In genomic region chr14:52072266-52072780, GRCh38 we compare ENCODE assay signal across 17 cellular contexts. TPM values are rescaled to one million over a fixed set of nuclear protein-coding genes. Genes with fewer than 3 reads are reported as not detected.
A peak's percentile ranks its signal among the peaks of the same experiment; 100 is the strongest.
DNase-seq lines count a peak whose midpoint lies in the region; ATAC-seq, FAIRE-seq and TF ChIP-seq lines count a peak whose summit lies in the region.
"Had no signal": no experiment of that assay in that cellular context is flagged by ENCODE, and none has a peak within 500 bp of the region (broad histone marks: within the 10 kb centered on the region; RNA-seq: fewer than 3 reads in every experiment).

No MANE protein-coding gene starts in this region.

- H4K8ac ChIP-seq in mesendoderm (ENCODE audit: low read depth, low read length), result no peak overlapping the region

- no peak overlapping the region for H3K18ac ChIP-seq in mesendoderm (ENCODE audit: low read length)

- no peak for FAIRE-seq in astrocyte (lab: Jason Lieb, UNC)
- FAIRE-seq: H54 had no signal

- no peak overlapping the region for H3K4me3 ChIP-seq in DND-41 (ENCODE audit: low read depth in 1 of 2, low read length in 2 of 2)
- H3K4me3 ChIP-seq in astrocyte (ENCODE audit: insufficient read depth, low read depth, low read length), result no peak overlapping the region
- no peak overlapping the region for H3K4me3 ChIP-seq in mesendoderm (ENCODE audit: low read length)
- no peak overlapping the region for H3K4me3 ChIP-seq in retinal pigment epithelial cell (ENCODE audit: low read length)
- H3K4me3 ChIP-seq in hepatocyte, result no peak overlapping the region
- H3K4me3 ChIP-seq: SJCRH30 had no signal

- H2BK5ac ChIP-seq in mesendoderm (ENCODE audit: low read length), result no peak overlapping the region

- no peak overlapping the region for H3K56ac ChIP-seq in mesendoderm (ENCODE audit: low read length)

- TF ChIP-seq CTCF in DND-41 (IDR thresholded peaks at IDR 0.05; ENCODE audit: borderline replicate concordance, extremely low read depth, low read length, poor library complexity, severe bottlenecking) (no peak), astrocyte (IDR thresholded peaks at IDR 0.05; ENCODE audit: insufficient read depth, low read depth, low read length) (no peak), retinal pigment epithelial cell (conservative IDR thresholded peaks at IDR 0.05; ENCODE audit: low read depth, low read length) (no peak), mesothelial cell of epicardium (IDR thresholded peaks at IDR 0.05; ENCODE audit: unreplicated experiment) (no peak), hepatocyte (IDR thresholded peaks at IDR 0.05; ENCODE audit: poor library complexity) (no peak)

- peak overlapping the region; percentile 48 for H3K27ac Mint-ChIP-seq in astrocyte (ENCODE audit: unreplicated experiment)
- no peak overlapping the region for H3K27ac Mint-ChIP-seq in activated T-helper 2 cell treated with anti-CD3 and anti-CD28 coated beads, Interferon-gamma antibody, Interleukin-2, Interleukin-4, amounts not matched to agents 10 μg/mL and 5 μg/mL and 100 μg/mL, durations not matched to agents 14 hours and 24 hours and 36 hours
- H3K27ac Mint-ChIP-seq in mesothelial cell of epicardium, result no peak overlapping the region

- no peak for DNase-seq in DND-41
- DNase-seq in astrocyte (ENCODE audit: low read depth), result no peak
- DNase-seq in mesendoderm, result peak; percentile 22
- peak; percentile 93 for DNase-seq in retinal pigment epithelial cell (ENCODE audit: low read depth)
- DNase-seq in activated T-helper 2 cell treated with anti-CD3 and anti-CD28 coated beads, Interferon-gamma antibody, Interleukin-2, Interleukin-4, amounts not matched to agents 10 μg/mL and 5 μg/mL and 100 μg/mL, durations not matched to agents 14 hours and 24 hours and 36 hours (ENCODE audit: low spot score), result no peak
- DNase-seq in mesothelial cell of epicardium (ENCODE audit: low spot score in 2 of 2, unreplicated experiment in 2 of 2), result no peak
- no peak for DNase-seq in hepatocyte (ENCODE audit: low spot score)
- no peak for DNase-seq in NCI-H146 treated with DMSO at 0.1 percent for 48 hours (lab: John Stamatoyannopoulos, UW; ENCODE audit: unreplicated experiment)
- DNase-seq: BE2C, KBM-7, NCI-H1048, NCI-H146, NCI-H226, RPMI8226, SJCRH30 had no signal

- H3K79me2 ChIP-seq in DND-41 (ENCODE audit: insufficient read depth, low read length) (no peaks in the 10 kb centered on the region), astrocyte (ENCODE audit: insufficient read depth, low read length) (peaks cover 15% of the 10 kb centered on the region), mesendoderm (ENCODE audit: control insufficient read depth, insufficient read depth, low read length) (no peaks in the 10 kb centered on the region), hepatocyte (no peaks in the 10 kb centered on the region)

- no peak for ATAC-seq in DND-41 (ENCODE audit: insufficient read depth, low read depth)

- no peak overlapping the region for H3K23ac ChIP-seq in mesendoderm (ENCODE audit: low read length)

- H3K4me1 ChIP-seq in DND-41 (ENCODE audit: insufficient read depth, low read length) (peaks cover 10% of the 10 kb centered on the region), astrocyte (ENCODE audit: insufficient read depth, low read length) (peaks cover 48% of the 10 kb centered on the region), mesendoderm (ENCODE audit: control insufficient read depth, low read depth, low read length) (no peaks in the 10 kb centered on the region), hepatocyte (ENCODE audit: insufficient read depth) (peaks cover 10% of the 10 kb centered on the region)

- no peak overlapping the region for H4K5ac ChIP-seq in mesendoderm (ENCODE audit: low read length)

- intact Hi-C loops in activated T-helper 2 cell treated with anti-CD3 and anti-CD28 coated beads, Interferon-gamma antibody, Interleukin-2, Interleukin-4, amounts not matched to agents 10 μg/mL and 5 μg/mL and 100 μg/mL, durations not matched to agents 14 hours and 24 hours and 36 hours (cut with micrococcal nuclease), result loop anchor here (10.0 kb wide), 1 partner anchor 202 kb away; no protein-coding TSS in a partner anchor

- H2AFZ ChIP-seq in DND-41 (ENCODE audit: low read depth, low read length) (no peak overlapping the region), astrocyte (ENCODE audit: low read depth, low read length) (no peak overlapping the region), hepatocyte (no peak overlapping the region)

- H3K27me3 Mint-ChIP-seq in astrocyte (ENCODE audit: low read depth, unreplicated experiment) (peaks cover 16% of the 10 kb centered on the region), mesothelial cell of epicardium (ENCODE audit: low read depth) (peaks cover 54% of the 10 kb centered on the region)
- peaks cover 59% of the 10 kb centered on the region for H3K27me3 Mint-ChIP-seq in activated T-helper 2 cell treated with anti-CD3 and anti-CD28 coated beads, Interferon-gamma antibody, Interleukin-2, Interleukin-4, amounts not matched to agents 10 μg/mL and 5 μg/mL and 100 μg/mL, durations not matched to agents 14 hours and 24 hours and 36 hours (ENCODE audit: low read depth)

- H3K4ac ChIP-seq in mesendoderm (ENCODE audit: low read depth, low read length), result no peak overlapping the region

- H3K4me1 Mint-ChIP-seq in astrocyte (ENCODE audit: low read depth, unreplicated experiment) (peaks cover 19% of the 10 kb centered on the region), mesothelial cell of epicardium (peaks cover 22% of the 10 kb centered on the region)
- peaks cover 26% of the 10 kb centered on the region for H3K4me1 Mint-ChIP-seq in activated T-helper 2 cell treated with anti-CD3 and anti-CD28 coated beads, Interferon-gamma antibody, Interleukin-2, Interleukin-4, amounts not matched to agents 10 μg/mL and 5 μg/mL and 100 μg/mL, durations not matched to agents 14 hours and 24 hours and 36 hours (ENCODE audit: low read depth)

- H3K9me3 Mint-ChIP-seq in astrocyte (ENCODE audit: unreplicated experiment) (no peaks in the 10 kb centered on the region), mesothelial cell of epicardium (no peaks in the 10 kb centered on the region)
- no peaks in the 10 kb centered on the region for H3K9me3 Mint-ChIP-seq in activated T-helper 2 cell treated with anti-CD3 and anti-CD28 coated beads, Interferon-gamma antibody, Interleukin-2, Interleukin-4, amounts not matched to agents 10 μg/mL and 5 μg/mL and 100 μg/mL, durations not matched to agents 14 hours and 24 hours and 36 hours

- H3K36me3 Mint-ChIP-seq in astrocyte (ENCODE audit: low read depth, unreplicated experiment) (no peaks in the 10 kb centered on the region), mesothelial cell of epicardium (no peaks in the 10 kb centered on the region)
- no peaks in the 10 kb centered on the region for H3K36me3 Mint-ChIP-seq in activated T-helper 2 cell treated with anti-CD3 and anti-CD28 coated beads, Interferon-gamma antibody, Interleukin-2, Interleukin-4, amounts not matched to agents 10 μg/mL and 5 μg/mL and 100 μg/mL, durations not matched to agents 14 hours and 24 hours and 36 hours (ENCODE audit: low read depth)

- no peaks in the 10 kb centered on the region for H3K79me1 ChIP-seq in mesendoderm (ENCODE audit: low read length)

- H4K20me1 ChIP-seq in DND-41 (ENCODE audit: insufficient read depth, low read length) (no peaks in the 10 kb centered on the region), astrocyte (ENCODE audit: insufficient read depth, low read length) (no peaks in the 10 kb centered on the region), hepatocyte (ENCODE audit: insufficient read depth, poor library complexity, severe bottlenecking) (no peaks in the 10 kb centered on the region)

- H3K36me3 ChIP-seq in DND-41 (ENCODE audit: insufficient read depth, low read length) (no peaks in the 10 kb centered on the region), astrocyte (ENCODE audit: insufficient read depth, low read length) (no peaks in the 10 kb centered on the region), mesendoderm (ENCODE audit: control insufficient read depth, insufficient read depth, low read length) (no peaks in the 10 kb centered on the region), hepatocyte (replicated peaks; ENCODE audit: insufficient read depth, low read depth) (no peaks in the 10 kb centered on the region)
- H3K36me3 ChIP-seq: BE2C, SJCRH30 had no signal

- H2AK5ac ChIP-seq in mesendoderm (ENCODE audit: low read length), result no peak overlapping the region

- no peak overlapping the region for H3K4me2 ChIP-seq in DND-41 (ENCODE audit: insufficient read depth, low read length)
- no peak overlapping the region for H3K4me2 ChIP-seq in astrocyte (ENCODE audit: low read length)
- no peak overlapping the region for H3K4me2 ChIP-seq in mesendoderm (ENCODE audit: low read length)
- no peak overlapping the region for H3K4me2 ChIP-seq in hepatocyte

- H3K9me2 ChIP-seq in hepatocyte (replicated peaks; ENCODE audit: insufficient read depth), result no peaks in the 10 kb centered on the region

- no CpG with 5 or more reads among the region's 2 CpGs for WGBS in mesendoderm (ENCODE audit: extremely low coverage, insufficient coverage, low lambda C conversion rate)
- WGBS in hepatocyte (ENCODE audit: low lambda C conversion rate, missing lambda C conversion rate), result 91% methylated on average over 2 of the region's 2 CpGs

- no peak overlapping the region for H2BK120ac ChIP-seq in mesendoderm (ENCODE audit: low read depth, low read length)

- H3K9ac ChIP-seq in DND-41 (ENCODE audit: low read depth, low read length) (no peak overlapping the region), astrocyte (ENCODE audit: low read length) (no peak overlapping the region), mesendoderm (ENCODE audit: low read length) (no peak overlapping the region)

- no peak overlapping the region for H2BK15ac ChIP-seq in mesendoderm (replicated peaks; ENCODE audit: low read depth)

- no peaks in the 10 kb centered on the region for H3K27me3 ChIP-seq in DND-41 (ENCODE audit: insufficient read depth, low read length, poor library complexity)
- H3K27me3 ChIP-seq in astrocyte (ENCODE audit: insufficient read depth, low read length), result no peaks in the 10 kb centered on the region
- H3K27me3 ChIP-seq in mesendoderm (ENCODE audit: insufficient read depth, low read length, poor library complexity), result peaks cover 12% of the 10 kb centered on the region
- peaks cover 20% of the 10 kb centered on the region for H3K27me3 ChIP-seq in hepatocyte
- H3K27me3 ChIP-seq: SJCRH30 had no signal

- no peaks in the 10 kb centered on the region for H3K9me3 ChIP-seq in DND-41 (ENCODE audit: insufficient read depth, low read length, severe bottlenecking)
- H3K9me3 ChIP-seq in astrocyte (ENCODE audit: insufficient read depth, low read depth, low read length), result no peaks in the 10 kb centered on the region
- H3K9me3 ChIP-seq in hepatocyte (ENCODE audit: low read depth), result no peaks in the 10 kb centered on the region
- H3K9me3 ChIP-seq: BE2C, SJCRH30 had no signal

- peak overlapping the region; percentile 28; the same call in 1 of the 2 replicates for H3K27ac ChIP-seq in DND-41 (ENCODE audit: low read length)
- no peak overlapping the region for H3K27ac ChIP-seq in astrocyte (ENCODE audit: low read depth, low read length)
- no peak overlapping the region for H3K27ac ChIP-seq in mesendoderm (ENCODE audit: low read depth, low read length)
- no peak overlapping the region for H3K27ac ChIP-seq in hepatocyte
- H3K27ac ChIP-seq: SJCRH30 had no signal

- peak overlapping the region; percentile 5 for H3K4me3 Mint-ChIP-seq in astrocyte (ENCODE audit: unreplicated experiment)
- no peak overlapping the region for H3K4me3 Mint-ChIP-seq in activated T-helper 2 cell treated with anti-CD3 and anti-CD28 coated beads, Interferon-gamma antibody, Interleukin-2, Interleukin-4, amounts not matched to agents 10 μg/mL and 5 μg/mL and 100 μg/mL, durations not matched to agents 14 hours and 24 hours and 36 hours (ENCODE audit: low read depth)
- H3K4me3 Mint-ChIP-seq in mesothelial cell of epicardium, result no peak overlapping the region

RNA-seq across cellular contexts. Expression of gene NID2, which starts 3.5 kb away (rescaled TPM):
- total RNA-seq in astrocyte (11.4 and 22.3 TPM in 2 replicates), mesothelial cell of epicardium (103 to 124 TPM (median 120 TPM) in 3 replicates), hepatocyte (43.1 and 52.8 TPM in 2 replicates)
- 0.63 TPM for polyA plus RNA-seq in mesendoderm (2013, experiment 1 of 2)
- 0.69 TPM for polyA plus RNA-seq in mesendoderm (2013, experiment 2 of 2)
- total RNA-seq in activated T-helper 2 cell treated with anti-CD3 and anti-CD28 coated beads, Interferon-gamma antibody, Interleukin-2, Interleukin-4, amounts not matched to agents 10 μg/mL and 5 μg/mL and 100 μg/mL, durations not matched to agents 14 hours and 24 hours and 36 hours, result 0.14 and 0.37 TPM in 2 replicates
- polyA plus RNA-seq in hepatocyte, result 60.4 and 65.7 TPM in 2 replicates
- total RNA-seq: OCI-LY7 had no signal

Comparison
In these comparisons a context has a peak if more than half of its experiments do, and no peak if none do; other contexts are left out.
1. DNase-seq: peak in mesendoderm (single experiment) and retinal pigment epithelial cell (single experiment); none in DND-41 (single experiment), astrocyte (single experiment), activated T-helper 2 cell treated with anti-CD3 and anti-CD28 coated beads, Interferon-gamma antibody, Interleukin-2, Interleukin-4, amounts not matched to agents 10 μg/mL and 5 μg/mL and 100 μg/mL, durations not matched to agents 14 hours and 24 hours and 36 hours (single experiment), mesothelial cell of epicardium (0 of 2), hepatocyte (single experiment) and NCI-H146 treated with DMSO at 0.1 percent for 48 hours (single experiment).